In genomic region chr3:134481166-134481565, GRCh38 we compare ENCODE assay signal across 19 cellular contexts. TPM values are rescaled to one million over a fixed set of nuclear protein-coding genes. Genes with fewer than 3 reads are reported as not detected.
DNase-seq lines count a peak whose midpoint lies in the region; ATAC-seq and TF ChIP-seq lines count a peak whose summit lies in the region.
"Had no signal": no experiment of that assay in that cellular context is flagged by ENCODE, and none has a peak within 500 bp of the region (broad histone marks: within the 10 kb centered on the region; RNA-seq: fewer than 3 reads in every experiment).

No MANE protein-coding gene starts in this region.

- no TSS peak for BruUV-seq in MCF 10A (replicated peaks; lab: Mats Ljungman, UMichigan)
- BruUV-seq in mammary epithelial cell (replicated peaks; lab: Mats Ljungman, UMichigan), result no TSS peak

- H3K27me3 ChIP-seq in mammary epithelial cell (ENCODE audit: insufficient read depth, low read length) (no peaks in the 10 kb centered on the region), SJCRH30 (no peaks in the 10 kb centered on the region)
- H3K27me3 ChIP-seq: Peyer's patch had no signal

- CTCF ChIA-PET in MCF 10A (lab: Yijun Ruan, JAX), result interaction anchor here (0.5 to 16.7 kb wide), 5 partner anchors 16 to 330 kb away, joined by 3 to 449 read pairs (median 34); partner anchors contain the start of gene AMOTL2
- CTCF ChIA-PET in mammary epithelial cell (lab: Charles Lee; ENCODE audit: low non-redundant PET), result no interaction called here

- in situ Hi-C loops in mammary epithelial cell (cut with MboI; ENCODE audit: low sequenced_read_pairs in 2 of 2), result loop anchor here in 1 of 2 donors (5.0 to 25.0 kb wide), 3 partner anchors 174 to 544 kb away; no protein-coding TSS in a partner anchor

- no peak for DNase-seq in MCF 10A (ENCODE audit: unreplicated experiment)
- DNase-seq in mammary epithelial cell, result no peak
- no peak for DNase-seq in T-helper 17 cell
- peak; percentile 37 for DNase-seq in fibroblast of mammary gland (ENCODE audit: low read depth)
- no peak for DNase-seq in NCI-H1417 treated with DMSO at 0.1 percent for 48 hours (lab: John Stamatoyannopoulos, UW)
- no peak for DNase-seq in SJCRH30
- DNase-seq: COR-L47, H9, NCI-H1092 treated with DMSO at 0.1 percent for 48 hours, NCI-H187, NCI-H2171, NCI-H446 treated with DMSO at 0.1 percent for 48 hours, NCI-H82, Peyer's patch, SIG-M5 had no signal

- H3K9me3 ChIP-seq in mammary epithelial cell (replicated peaks; ENCODE audit: insufficient read depth, low read length) (no peaks in the 10 kb centered on the region), T-helper 17 cell (ENCODE audit: control insufficient read depth, low read length, poor library complexity, severe bottlenecking) (no peaks in the 10 kb centered on the region), SJCRH30 (replicated peaks) (no peaks in the 10 kb centered on the region)
- H3K9me3 ChIP-seq: A549, Peyer's patch had no signal

- dilution Hi-C loops in mammary epithelial cell (cut with HindIII; ENCODE audit: low sequenced_read_pairs), result loop anchor here (5.0 to 25.0 kb wide), 2 partner anchors 104 to 544 kb away; no protein-coding TSS in a partner anchor

- H3K4me1 Mint-ChIP-seq in MCF 10A (ENCODE audit: insufficient read depth, unreplicated experiment) (peaks cover 32% of the 10 kb centered on the region), T-helper 17 cell (peaks cover 21% of the 10 kb centered on the region)

- peaks cover 38% of the 10 kb centered on the region for H3K79me2 ChIP-seq in mammary epithelial cell (ENCODE audit: insufficient read depth, low read length)

- H4K20me1 ChIP-seq in mammary epithelial cell (ENCODE audit: insufficient read depth, low read length), result no peaks in the 10 kb centered on the region

- H3K4me3 ChIP-seq in mammary epithelial cell (replicated peaks in 1 of 3; ENCODE audit: insufficient read depth in 1 of 3, low read depth in 2 of 3, low read length in 3 of 3) (no peak overlapping the region), fibroblast of mammary gland (ENCODE audit: control insufficient read depth, low read depth, low read length) (no peak overlapping the region), SJCRH30 (no peak overlapping the region)
- H3K4me3 ChIP-seq: A549, K562, Peyer's patch had no signal

- no peaks in the 10 kb centered on the region for H3K9me3 Mint-ChIP-seq in MCF 10A (ENCODE audit: unreplicated experiment)
- H3K9me3 Mint-ChIP-seq: CD14-positive monocyte, H9 had no signal

- no peak for TF ChIP-seq CTCF in MCF 10A (IDR thresholded peaks at IDR 0.05; ENCODE audit: unreplicated experiment)
- no peak for TF ChIP-seq CTCF in mammary epithelial cell (conservative IDR thresholded peaks at IDR 0.05 in 1 of 2, IDR thresholded peaks at IDR 0.05 in 1 of 2; ENCODE audit: extremely low read depth in 1 of 2, insufficient read depth in 1 of 2, low read depth in 1 of 2, low read length in 2 of 2)
- no peak for TF ChIP-seq CTCF in fibroblast of mammary gland (conservative IDR thresholded peaks at IDR 0.05; ENCODE audit: control insufficient read depth, insufficient read depth, low read depth, low read length)

- WGBS in mammary epithelial cell (ENCODE audit: low coverage, missing lambda C conversion rate), result 83% methylated on average over 1 of the region's 1 CpG

- H3K27ac ChIP-seq in mammary epithelial cell (ENCODE audit: insufficient read depth, low read depth, low read length) (no peak overlapping the region), SJCRH30 (no peak overlapping the region)
- H3K27ac ChIP-seq: A549, Peyer's patch had no signal

- no peak overlapping the region for H3K4me3 Mint-ChIP-seq in MCF 10A (ENCODE audit: unreplicated experiment)
- H3K4me3 Mint-ChIP-seq in T-helper 17 cell, result no peak overlapping the region
- H3K4me3 Mint-ChIP-seq: CD14-positive monocyte, H9 had no signal

- H3K36me3 ChIP-seq in mammary epithelial cell (ENCODE audit: insufficient read depth, low read length) (peaks cover 37% of the 10 kb centered on the region), SJCRH30 (peaks cover 47% of the 10 kb centered on the region)

- H3K4me2 ChIP-seq in mammary epithelial cell (ENCODE audit: insufficient read depth, low read depth, low read length), result no peak overlapping the region
- H3K4me2 ChIP-seq: A549 had no signal

- H3K4me1 ChIP-seq in mammary epithelial cell (ENCODE audit: insufficient read depth, low read length), result peaks cover 51% of the 10 kb centered on the region
- H3K4me1 ChIP-seq in SJCRH30, result peaks cover 29% of the 10 kb centered on the region

- H3K9ac ChIP-seq in mammary epithelial cell (ENCODE audit: insufficient read depth, low read length), result no peak overlapping the region

- ATAC-seq in T-helper 17 cell (no peak), GM19467 (IDR thresholded peaks at IDR 0.05; ENCODE audit: unreplicated experiment) (no peak)
- ATAC-seq: A549, K562 had no signal

- H3K27ac Mint-ChIP-seq in MCF 10A (ENCODE audit: low read depth, unreplicated experiment) (peak overlapping the region; percentile 65), T-helper 17 cell (peak overlapping the region; percentile 8)
- H3K27ac Mint-ChIP-seq: H9 had no signal

- POLR2A ChIA-PET in MCF 10A (lab: Yijun Ruan, JAX), result interaction anchor here (0.7 to 1.4 kb wide), 3 partner anchors 9 to 536 kb away, joined by 3 to 4 read pairs (median 3); no protein-coding TSS in a partner anchor

- H3K27me3 Mint-ChIP-seq in MCF 10A (ENCODE audit: insufficient read depth, unreplicated experiment), result no peaks in the 10 kb centered on the region
- no peaks in the 10 kb centered on the region for H3K27me3 Mint-ChIP-seq in T-helper 17 cell

- H2AFZ ChIP-seq in mammary epithelial cell (ENCODE audit: low read depth, low read length), result no peak overlapping the region

- intact Hi-C loops in MCF 10A (cut with micrococcal nuclease) (no loop called here), mammary epithelial cell (cut with micrococcal nuclease) (loop anchor here (10.0 kb wide), 1 partner anchor 906 kb away; the partner anchor contains the start of gene CDV3)

- H3K36me3 Mint-ChIP-seq in MCF 10A (ENCODE audit: insufficient read depth, unreplicated experiment) (peaks cover 58% of the 10 kb centered on the region), T-helper 17 cell (ENCODE audit: low read depth) (peaks cover 9% of the 10 kb centered on the region)

RNA-seq across cellular contexts. Expression of gene ANAPC13, which starts 4.6 kb away (rescaled TPM):
- total RNA-seq in MCF 10A (2022) (61.5 and 78.4 TPM in 2 replicates), mammary epithelial cell (10 to 100 TPM; 32.2 to 40.5 TPM), T-helper 17 cell (10 to 100 TPM; 23.0 to 23.9 TPM)
- 54.2 TPM for polyA plus RNA-seq in mammary epithelial cell
- polyA minus RNA-seq in mammary epithelial cell, result 16.2 TPM
- total RNA-seq in SJCRH30 (2014; rRNA removed; shearing (Covaris generic)), result 70.1 and 76.2 TPM in 2 replicates

RNA-seq across cellular contexts. Expression of gene CEP63, which starts 4.7 kb away (rescaled TPM):
- 37.0 and 40.0 TPM in 2 replicates for total RNA-seq in MCF 10A (2022)
- 10 to 100 TPM in 1 of 2 donors, 1 to 10 TPM in 1; 7.2 to 25.3 TPM for total RNA-seq in mammary epithelial cell
- 9.0 TPM for polyA plus RNA-seq in mammary epithelial cell
- polyA minus RNA-seq in mammary epithelial cell, result 3.9 TPM
- 10 to 100 TPM; 17.0 to 20.1 TPM for total RNA-seq in T-helper 17 cell
- total RNA-seq in SJCRH30 (2014; rRNA removed; shearing (Covaris generic)), result 22.8 and 36.1 TPM in 2 replicates
